Comparison of ENCODE assay signal across 32 cellular contexts in the genomic region with DNA sequence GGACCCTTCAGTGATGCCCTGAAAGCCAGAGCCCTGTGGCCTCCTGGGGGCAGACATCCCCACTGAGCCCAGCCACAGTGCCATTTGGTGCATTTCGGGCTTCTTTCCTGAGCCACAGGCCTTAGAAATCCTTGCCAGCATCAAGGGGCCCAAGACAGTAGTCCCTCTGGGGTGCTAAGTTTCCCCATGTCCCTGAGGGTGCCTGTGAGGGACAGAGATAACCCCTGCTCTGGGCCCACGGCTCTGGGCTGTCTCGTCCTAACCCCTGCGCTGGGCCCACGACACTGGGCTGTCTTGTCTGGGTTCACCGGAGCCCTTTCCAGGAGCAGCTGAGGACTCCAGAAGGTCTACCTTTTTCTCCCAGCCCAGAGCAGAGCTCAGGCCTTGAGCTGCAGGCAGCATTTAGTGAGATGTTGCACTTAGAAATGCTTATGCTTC. TPM values are rescaled to one million over a fixed set of nuclear protein-coding genes. Genes with fewer than 3 reads are reported as not detected.
DNase-seq lines count a peak whose midpoint lies in the region; ATAC-seq and TF ChIP-seq lines count a peak whose summit lies in the region.
"Had no signal": no experiment of that assay in that cellular context is flagged by ENCODE, and none has a peak within 500 bp of the region (broad histone marks: within the 10 kb centered on the region; RNA-seq: fewer than 3 reads in every experiment).

No MANE protein-coding gene starts in this region.

- H3K27ac Mint-ChIP-seq in GM23338, result no peak overlapping the region
- H3K27ac Mint-ChIP-seq in endodermal cell, result no peak overlapping the region
- H3K27ac Mint-ChIP-seq: activated naive CD4-positive, alpha-beta T cell treated with anti-CD3 and anti-CD28 coated beads, Interleukin-2, amount 50 U/mL, for 72 hours; activated T-helper 17 cell treated with anti-CD3 and anti-CD28 coated beads, Interleukin-2, amount 50 U/mL, for 72 hours; memory B cell; T-helper 17 cell had no signal

- no peak overlapping the region for H3K9ac ChIP-seq in BLaER1
- no peak overlapping the region for H3K9ac ChIP-seq in endodermal cell (ENCODE audit: extremely low read depth, low read length, poor library complexity, severe bottlenecking)

- no peaks in the 10 kb centered on the region for H3K79me2 ChIP-seq in GM23338 (replicated peaks; ENCODE audit: insufficient read depth)

- H4K20me1 ChIP-seq in BLaER1 (no peaks in the 10 kb centered on the region), GM23338 (replicated peaks; ENCODE audit: insufficient read depth) (no peaks in the 10 kb centered on the region)

- H3K27ac ChIP-seq in BLaER1, result peak overlapping the region; percentile 60
- H3K27ac ChIP-seq in GM23338 (ENCODE audit: low read depth), result no peak overlapping the region
- H3K27ac ChIP-seq in endodermal cell (ENCODE audit: low read depth, low read length), result no peak overlapping the region
- H3K27ac ChIP-seq: esophagus squamous epithelium, heart right ventricle, RWPE1, SK-N-MC, skin epidermis, transverse colon had no signal

- no peaks in the 10 kb centered on the region for H3F3A ChIP-seq in GM23338 (replicated peaks; ENCODE audit: low read depth)

- no peaks in the 10 kb centered on the region for H3K27me3 ChIP-seq in BLaER1
- no peaks in the 10 kb centered on the region for H3K27me3 ChIP-seq in GM23338 (ENCODE audit: insufficient read depth)
- H3K27me3 ChIP-seq in endodermal cell (ENCODE audit: control insufficient read depth, insufficient read depth, low read length, poor library complexity, severe bottlenecking), result no peaks in the 10 kb centered on the region
- H3K27me3 ChIP-seq: esophagus squamous epithelium, heart right ventricle, transverse colon had no signal

- peaks cover 9% of the 10 kb centered on the region for H3K9me3 ChIP-seq in BLaER1
- H3K9me3 ChIP-seq in endodermal cell (ENCODE audit: control insufficient read depth, low read length), result peaks cover 1% of the 10 kb centered on the region
- H3K9me3 ChIP-seq: Caco-2 had no signal

- peak; percentile 34 for ATAC-seq in GM23338
- no peak for ATAC-seq in GM21526 (IDR thresholded peaks at IDR 0.05; ENCODE audit: low FRiP score, unreplicated experiment)
- no peak for ATAC-seq in GM19035 (IDR thresholded peaks at IDR 0.05; ENCODE audit: unreplicated experiment)
- ATAC-seq: activated naive CD4-positive, alpha-beta T cell treated with anti-CD3 and anti-CD28 coated beads, Interleukin-2, amount 50 U/mL, for 72 hours; activated T-helper 17 cell treated with anti-CD3 and anti-CD28 coated beads, Interleukin-2, amount 50 U/mL, for 72 hours; heart right ventricle; T-helper 17 cell had no signal

- H3K27me3 Mint-ChIP-seq in GM23338 (ENCODE audit: insufficient read depth, low read depth, poor library complexity) (peaks cover 22% of the 10 kb centered on the region), endodermal cell (ENCODE audit: insufficient read depth) (no peaks in the 10 kb centered on the region)

- DNase-seq in GM23338 (ENCODE audit: low spot score), result no peak
- peak; percentile 47 for DNase-seq in endodermal cell
- DNase-seq in posterior vena cava (ENCODE audit: low spot score), result peak; percentile 58
- DNase-seq in kidney glomerular epithelial cell (lab: John Stamatoyannopoulos, UW), result no peak
- DNase-seq: activated CD4-positive, alpha-beta T cell treated with anti-CD3 and anti-CD28 coated beads for 1 hour; anterior cingulate cortex; C1 segment of cervical spinal cord; Caco-2; DMS79; esophagus squamous epithelium; foreskin melanocyte; GF-D8; heart right ventricle; NCI-H1436; NCI-H2081 treated with DMSO at 0.1 percent for 48 hours; NCI-H345; NCI-H82; occipital lobe; stimulated activated CD4-positive, alpha-beta T cell treated with anti-CD3 and anti-CD28 coated beads, Interleukin-1b, Interleukin-23, amount 100 ng/mL, for 48 hours; T-helper 17 cell; transverse colon had no signal

- intact Hi-C loops in posterior vena cava (cut with DNase I), result no loop called here

- peak overlapping the region; percentile 96 for H2AFZ ChIP-seq in GM23338

- H3K4me1 ChIP-seq in BLaER1, result peaks cover 40% of the 10 kb centered on the region
- H3K4me1 ChIP-seq in GM23338 (ENCODE audit: insufficient read depth), result peaks cover 9% of the 10 kb centered on the region
- no peaks in the 10 kb centered on the region for H3K4me1 ChIP-seq in endodermal cell (ENCODE audit: control insufficient read depth, insufficient read depth, low read length)
- H3K4me1 ChIP-seq: Caco-2, esophagus squamous epithelium, heart right ventricle, transverse colon had no signal

- WGBS in endodermal cell (ENCODE audit: insufficient coverage in 1 of 2, insufficient read length in 1 of 2), 2 experiments, result 93% methylated on average over 5 to 6 of the region's 6 CpGs

- H3K4me3 ChIP-seq in BLaER1 (no peak overlapping the region), GM23338 (no peak overlapping the region), endodermal cell (ENCODE audit: low read length) (no peak overlapping the region)
- H3K4me3 ChIP-seq: esophagus squamous epithelium, heart right ventricle, SK-N-MC, skin epidermis, transverse colon had no signal

- H3K9me2 ChIP-seq in GM23338 (ENCODE audit: insufficient read depth), result no peaks in the 10 kb centered on the region

- H3K9me3 Mint-ChIP-seq in GM23338 (peaks cover 5% of the 10 kb centered on the region), endodermal cell (peaks cover 4% of the 10 kb centered on the region)

- H3K4me3 Mint-ChIP-seq in GM23338, result no peak overlapping the region
- H3K4me3 Mint-ChIP-seq in endodermal cell, result no peak overlapping the region
- H3K4me3 Mint-ChIP-seq: activated T-helper 17 cell treated with anti-CD3 and anti-CD28 coated beads, Interleukin-2, amount 50 U/mL, for 72 hours; memory B cell; T-helper 17 cell had no signal

- H3K36me3 ChIP-seq in BLaER1 (no peaks in the 10 kb centered on the region), GM23338 (ENCODE audit: insufficient read depth) (no peaks in the 10 kb centered on the region), endodermal cell (ENCODE audit: control insufficient read depth, insufficient read depth, low read length) (no peaks in the 10 kb centered on the region)
- H3K36me3 ChIP-seq: esophagus squamous epithelium, heart right ventricle, transverse colon had no signal

- TF ChIP-seq CTCF in GM23338 (conservative IDR thresholded peaks at IDR 0.05; ENCODE audit: low read depth in 2 of 2) (no peak), endodermal cell (conservative IDR thresholded peaks at IDR 0.05) (no peak)

- H3K36me3 Mint-ChIP-seq in GM23338 (ENCODE audit: low read depth) (no peaks in the 10 kb centered on the region; the same call in 1 of the 3 replicates), endodermal cell (ENCODE audit: low read depth) (no peaks in the 10 kb centered on the region)

- peaks cover 16% of the 10 kb centered on the region for H3K4me1 Mint-ChIP-seq in GM23338
- no peaks in the 10 kb centered on the region for H3K4me1 Mint-ChIP-seq in endodermal cell
- H3K4me1 Mint-ChIP-seq: activated T-helper 17 cell treated with anti-CD3 and anti-CD28 coated beads, Interleukin-2, amount 50 U/mL, for 72 hours; memory B cell; T-helper 17 cell had no signal

- H3K4me2 ChIP-seq in BLaER1, result peak overlapping the region; percentile 68
- H3K4me2 ChIP-seq in GM23338, result no peak overlapping the region

RNA-seq across cellular contexts. Expression of gene FGD5, which starts 45.1 kb away (rescaled TPM):
- 12.2 and 19.0 TPM in 2 replicates for total RNA-seq in GM23338 (2014; rRNA removed; shearing (Covaris generic))
- 6.9 and 7.4 TPM in 2 replicates for polyA plus RNA-seq in GM23338 (2016; fragmentation: Nextera tagmentation; extraction: Ambion mirVana)
- 10 to 100 TPM; 15.3 to 17.0 TPM for total RNA-seq in endodermal cell
- 3.0 TPM for polyA plus RNA-seq in endodermal cell (2013, experiment 1 of 2)
- 2.2 TPM for polyA plus RNA-seq in endodermal cell (2013, experiment 2 of 2)
- total RNA-seq in posterior vena cava, result 10 to 100 TPM; 34.7 to 35.4 TPM
- total RNA-seq: activated naive CD4-positive, alpha-beta T cell treated with anti-CD3 and anti-CD28 coated beads, Interleukin-2, amount 50 U/mL, for 72 hours; bronchial epithelial cell; T-helper 17 cell had no signal
- polyA plus RNA-seq: AG04450 had no signal

Comparison
In these comparisons a context has a peak if more than half of its experiments do, and no peak if none do; other contexts are left out.
1. DNase-seq: peak in endodermal cell (single experiment) and posterior vena cava (single experiment); none in GM23338 (single experiment) and kidney glomerular epithelial cell (single experiment).